In genomic region chr10:124418726-124419501, GRCh38 we compare ENCODE assay signal across 1 cellular context.
TF ChIP-seq lines count a peak whose summit lies in the region.

OAT (minus strand) TSS chr10:124418923; CDS start chr10:124412171, 6,752 bp downstream.

TF ChIP-seq in HEK293, 187 proteins besides CTCF, POLR2A, EP300 and RAD21 (continued from another document and continues in another):
- TF ChIP-seq PBX3 (CRISPR knock-in tag; IDR thresholded peaks at IDR 0.05) (peak; percentile 66; the same call in 1 of the 2 replicates), KLF8 (tag by site-specific recombination; IDR thresholded peaks at IDR 0.05) (peak; percentile 83), ZNF138 (tag by site-specific recombination; IDR thresholded peaks at IDR 0.05; ENCODE audit: borderline replicate concordance) (no peak), ZNF404 (tag by site-specific recombination; IDR thresholded peaks at IDR 0.05) (no peak), ZNF274 (IDR thresholded peaks at IDR 0.05; ENCODE audit: low read length) (no peak), ZNF274 (tag by site-specific recombination; IDR thresholded peaks at IDR 0.05; ENCODE audit: borderline replicate concordance) (no peak), ZNF239 (tag by site-specific recombination; IDR thresholded peaks at IDR 0.05) (no peak), ZNF184 (tag by site-specific recombination; IDR thresholded peaks at IDR 0.05) (no peak), ZNF529 (tag by site-specific recombination; IDR thresholded peaks at IDR 0.05; ENCODE audit: insufficient replicate concordance) (no peak), ZBTB48 (tag by site-specific recombination; IDR thresholded peaks at IDR 0.05) (no peak), ZNF629 (tag by site-specific recombination; IDR thresholded peaks at IDR 0.05) (peak; percentile 75), SETDB1 (IDR thresholded peaks at IDR 0.05; ENCODE audit: insufficient read length, low read length) (no peak), OVOL3 (tag by site-specific recombination; IDR thresholded peaks at IDR 0.05) (no peak), ZNF837 (tag by site-specific recombination; IDR thresholded peaks at IDR 0.05) (no peak), ZNF639 (tag by site-specific recombination; IDR thresholded peaks at IDR 0.05) (no peak; the same call in 1 of the 2 replicates), ZIC2 (tag by site-specific recombination; IDR thresholded peaks at IDR 0.05) (peak; percentile 70), ELK4 (IDR thresholded peaks at IDR 0.05; ENCODE audit: borderline replicate concordance, low read depth, low read length) (no peak), TSHZ1 (tag by site-specific recombination; IDR thresholded peaks at IDR 0.05; ENCODE audit: borderline replicate concordance) (no peak), ZNF600 (tag by site-specific recombination; IDR thresholded peaks at IDR 0.05) (peak; percentile 81), ZNF501 (tag by site-specific recombination; IDR thresholded peaks at IDR 0.05) (peak; percentile 79), ZNF341 (tag by site-specific recombination; IDR thresholded peaks at IDR 0.05; ENCODE audit: low read depth) (peak; percentile 78), KLF1 (tag by site-specific recombination; IDR thresholded peaks at IDR 0.05) (peak; percentile 95), EGR2 (tag by site-specific recombination; IDR thresholded peaks at IDR 0.05; ENCODE audit: low read depth) (no peak), PRDM6 (tag by site-specific recombination; IDR thresholded peaks at IDR 0.05) (no peak), ZNF16 (tag by site-specific recombination; IDR thresholded peaks at IDR 0.05; ENCODE audit: low read depth) (no peak), GLI4 (tag by site-specific recombination; IDR thresholded peaks at IDR 0.05) (no peak), ZNF174 (tag by site-specific recombination; IDR thresholded peaks at IDR 0.05) (no peak), ZNF266 (tag by site-specific recombination; IDR thresholded peaks at IDR 0.05; ENCODE audit: low read depth) (no peak), ZNF112 (tag by site-specific recombination; IDR thresholded peaks at IDR 0.05) (no peak), OSR2 (tag by site-specific recombination; IDR thresholded peaks at IDR 0.05) (no peak), ZNF202 (tag by site-specific recombination; IDR thresholded peaks at IDR 0.05; ENCODE audit: borderline replicate concordance) (no peak), GFI1B (tag by site-specific recombination; IDR thresholded peaks at IDR 0.05) (no peak), ZBTB44 (tag by site-specific recombination; IDR thresholded peaks at IDR 0.05) (peak; percentile 32; the same call in 1 of the 2 replicates), ZNF843 (tag by site-specific recombination; IDR thresholded peaks at IDR 0.05) (peak; percentile 65), YY2 (tag by site-specific recombination; IDR thresholded peaks at IDR 0.05) (no peak), KLF17 (tag by site-specific recombination; IDR thresholded peaks at IDR 0.05) (peak; percentile 79), ZNF792 (tag by site-specific recombination; IDR thresholded peaks at IDR 0.05) (peak; percentile 40; the same call in 1 of the 2 replicates), ZFP41 (tag by site-specific recombination; IDR thresholded peaks at IDR 0.05; ENCODE audit: borderline replicate concordance) (no peak), ZNF623 (tag by site-specific recombination; IDR thresholded peaks at IDR 0.05) (no peak), ZNF785 (tag by site-specific recombination; IDR thresholded peaks at IDR 0.05) (no peak; the same call in 1 of the 2 replicates), KLF16 (tag by site-specific recombination; IDR thresholded peaks at IDR 0.05) (no peak), ZNF704 (tag by site-specific recombination; IDR thresholded peaks at IDR 0.05) (no peak), ZNF354C (tag by site-specific recombination; IDR thresholded peaks at IDR 0.05; ENCODE audit: borderline replicate concordance, low read depth) (no peak), ZBTB49 (tag by site-specific recombination; IDR thresholded peaks at IDR 0.05; ENCODE audit: low read depth) (no peak), ZNF211 (tag by site-specific recombination; IDR thresholded peaks at IDR 0.05; ENCODE audit: low read depth) (no peak), ZNF626 (tag by site-specific recombination; IDR thresholded peaks at IDR 0.05) (no peak), PATZ1 (tag by site-specific recombination; IDR thresholded peaks at IDR 0.05) (peak; percentile 88), ZNF560 (tag by site-specific recombination; IDR thresholded peaks at IDR 0.05; ENCODE audit: borderline replicate concordance) (no peak)
